ENCODE assay signal across 8 cellular contexts in the genomic region with DNA sequence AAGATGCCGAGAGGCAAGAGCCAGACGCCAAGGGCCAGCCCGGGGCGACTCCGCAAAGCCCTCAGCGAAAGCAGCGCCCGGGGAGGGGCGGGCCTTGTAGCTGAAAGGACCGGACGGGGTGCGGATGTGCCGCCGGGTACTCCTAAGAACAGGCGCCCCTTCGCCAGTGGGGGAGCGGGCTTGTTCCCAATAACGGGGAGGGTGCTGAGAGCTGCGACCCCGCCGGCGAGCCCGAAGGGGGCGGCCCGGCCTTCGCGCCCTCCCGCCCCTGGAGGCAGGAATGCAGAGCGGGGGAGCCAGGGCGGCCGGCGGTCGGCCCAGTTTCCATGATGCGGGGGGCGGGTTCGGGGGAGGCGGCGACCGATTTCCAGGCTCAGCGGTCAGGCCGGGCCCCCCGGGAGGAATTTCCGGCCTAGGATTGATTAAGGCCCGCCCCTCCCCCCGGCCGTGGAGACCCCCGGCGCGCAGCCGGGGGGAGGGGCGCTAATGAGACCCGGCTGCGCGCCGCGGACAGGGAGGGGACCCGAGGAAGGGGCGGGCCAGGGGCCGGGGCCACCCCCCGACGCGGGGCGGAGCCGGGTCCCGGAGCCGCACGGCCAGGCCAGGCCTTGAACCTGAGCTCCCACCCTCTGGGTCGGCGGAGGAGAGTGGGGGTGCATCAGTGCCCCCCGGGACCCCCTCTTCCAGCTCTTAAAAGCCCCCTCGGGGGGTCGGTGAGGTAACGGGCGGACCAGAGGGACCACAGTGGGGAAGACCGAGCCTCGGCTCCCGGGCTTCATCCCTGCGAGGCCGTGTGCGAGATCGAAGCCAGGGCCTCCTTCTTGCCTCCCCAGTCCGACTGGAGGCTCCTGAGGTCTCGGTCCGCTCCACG. TPM values are rescaled to one million over a fixed set of nuclear protein-coding genes. Genes with fewer than 3 reads are reported as not detected.
DNase-seq lines count a peak whose midpoint lies in the region; ATAC-seq and TF ChIP-seq lines count a peak whose summit lies in the region.

No MANE protein-coding gene starts in this region.

- DNase-seq in GM12865 (ENCODE audit: low read depth) (peak; percentile 63), foreskin fibroblast (peak; percentile 57 to 90), neuronal stem cell (ENCODE audit: low spot score) (peak; percentile 74), tibial nerve (ENCODE audit: low spot score in 2 of 2) (peak; percentile 74 to 82), NCI-H1694 (lab: John Stamatoyannopoulos, UW) (no peak)
- peak; percentile 32 for DNase-seq in activated effector memory CD4-positive, alpha-beta T cell treated with Interleukin-2 at 50 U/mL for 16 hours

- H2AK5ac ChIP-seq in neuronal stem cell (ENCODE audit: low read depth, low read length): peak overlapping the region; percentile 98

- H3K27ac ChIP-seq in neuronal stem cell (replicated peaks; ENCODE audit: low read length): no peak overlapping the region
- H3K27ac ChIP-seq in tibial nerve: peak overlapping the region; percentile 90 to 96 (median 92)

- peak overlapping the region; percentile 97 for H2AFZ ChIP-seq in neuronal stem cell (ENCODE audit: low read length)

- H3K79me1 ChIP-seq in neuronal stem cell (ENCODE audit: low read depth, low read length): peaks cover 6% of the 10 kb centered on the region

- H3K4me1 ChIP-seq in neuronal stem cell (ENCODE audit: control insufficient read depth in 2 of 2, insufficient read depth in 1 of 2, low read depth in 1 of 2, low read length in 2 of 2): peaks cover 6 to 7% of the 10 kb centered on the region in 2 donors
- peaks cover 0 to 38% (median 15%) of the 10 kb centered on the region in 4 donors for H3K4me1 ChIP-seq in tibial nerve

- peak overlapping the region; percentile 97 for H3K23ac ChIP-seq in neuronal stem cell (ENCODE audit: low read depth, low read length, poor library complexity)

- H2BK120ac ChIP-seq in neuronal stem cell (ENCODE audit: low read depth, low read length): no peak overlapping the region

- H3K27me3 ChIP-seq in neuronal stem cell (ENCODE audit: control insufficient read depth in 3 of 3, insufficient read depth in 3 of 3, low read depth in 1 of 3, low read length in 3 of 3) (peaks cover 0 to 43% (median 24%) of the 10 kb centered on the region in 3 experiments), tibial nerve (peaks cover 0 to 32% of the 10 kb centered on the region in 2 donors)

- WGBS in neuronal stem cell (ENCODE audit: extremely low coverage in 2 of 2, insufficient read length in 2 of 2, insufficient replicate concordance in 1 of 2), 2 donors: no CpG with 5 or more reads among the region's 85 CpGs
- WGBS in tibial nerve, 2 donors: 1 to 3% methylated on average over 21 to 39 of the region's 85 CpGs

- H3K18ac ChIP-seq in neuronal stem cell (ENCODE audit: low read length): peak overlapping the region; percentile 97

- H3K4me3 ChIP-seq in GM12865 (ENCODE audit: low read depth, low read length) (peak overlapping the region; percentile 58), foreskin fibroblast (ENCODE audit: low read depth in 1 of 2, low read length in 2 of 2) (peak overlapping the region; percentile 75 to 79), neuronal stem cell (ENCODE audit: low read length in 2 of 2) (peak overlapping the region; percentile 45 to 84), tibial nerve (peak overlapping the region; percentile 64 to 76 (median 70))

- H2BK5ac ChIP-seq in neuronal stem cell (ENCODE audit: low read length): peak overlapping the region; percentile 75

- peak overlapping the region; percentile 98 for H2BK15ac ChIP-seq in neuronal stem cell (ENCODE audit: low read length)

- no peak overlapping the region for H3K4ac ChIP-seq in neuronal stem cell (ENCODE audit: low read length)

- ATAC-seq in GM19328 (IDR thresholded peaks at IDR 0.05; ENCODE audit: unreplicated experiment): no peak

- peak overlapping the region; percentile 77 for H3K9ac ChIP-seq in neuronal stem cell (ENCODE audit: low read depth, low read length, poor library complexity)

- H4K91ac ChIP-seq in neuronal stem cell (ENCODE audit: low read depth, low read length, poor library complexity): no peak overlapping the region

- no peak overlapping the region for H4K8ac ChIP-seq in neuronal stem cell (ENCODE audit: low read depth, low read length)

- TF ChIP-seq CTCF in GM12865 (IDR thresholded peaks at IDR 0.05; ENCODE audit: insufficient read depth, low read depth, low read length, missing control alignments) (no peak), foreskin fibroblast (IDR thresholded peaks at IDR 0.05; ENCODE audit: low read depth, low read length) (peak; percentile 72), tibial nerve (IDR thresholded peaks at IDR 0.05) (peak; percentile 53 to 100 (median 90))

- H3K9me3 ChIP-seq in neuronal stem cell (replicated peaks in 1 of 2; ENCODE audit: control insufficient read depth in 2 of 2, insufficient read depth in 1 of 2, low read depth in 1 of 2, low read length in 2 of 2) (no peaks in the 10 kb centered on the region), tibial nerve (no peaks in the 10 kb centered on the region)

- H3K4me2 ChIP-seq in neuronal stem cell (ENCODE audit: insufficient read depth, low read length, poor library complexity, severe bottlenecking): peak overlapping the region; percentile 99

- peak overlapping the region; percentile 90 for H2BK12ac ChIP-seq in neuronal stem cell (ENCODE audit: low read length)

- H3K14ac ChIP-seq in neuronal stem cell (ENCODE audit: low read length): peak overlapping the region; percentile 56

- no peaks in the 10 kb centered on the region for H3K36me3 ChIP-seq in neuronal stem cell (replicated peaks in 1 of 2; ENCODE audit: control insufficient read depth in 2 of 2, insufficient read depth in 2 of 2, low read length in 2 of 2)
- no peaks in the 10 kb centered on the region for H3K36me3 ChIP-seq in tibial nerve

- TF ChIP-seq POLR2A in tibial nerve (IDR thresholded peaks at IDR 0.05): peak; percentile 59 to 87

- TF ChIP-seq EP300 in tibial nerve (IDR thresholded peaks at IDR 0.05): peak; percentile 19 to 89

TF ChIP-seq in PFSK-1, 5 proteins besides CTCF, POLR2A, EP300 and RAD21:
- TF ChIP-seq FOXP2 (optimal IDR thresholded peaks at IDR 0.05; ENCODE audit: borderline replicate concordance, extremely low read depth, extremely low read length, insufficient read depth) (peak; percentile 1), SIN3A (IDR thresholded peaks at IDR 0.05; ENCODE audit: borderline replicate concordance, insufficient read depth, low read length) (no peak)
TF ChIP-seq in PFSK-1: peak in this region for 1.

RNA-seq across cellular contexts. Expression of a gene that starts 0.9 kb away (rescaled TPM):
- polyA plus RNA-seq in PFSK-1 (2012; ENCODE audit: insufficient read length, low read depth): not detected
- polyA plus RNA-seq in neuronal stem cell (2013, experiment 1 of 2): 0.91 TPM
- polyA plus RNA-seq in neuronal stem cell (2013, experiment 2 of 2): 1.1 TPM
- 10 to 100 TPM; 16.1 to 27.7 (median 22.6) TPM for total RNA-seq in tibial nerve

RNA-seq across cellular contexts. Expression of a gene that starts 57.1 kb away (rescaled TPM):
- 88.6 TPM for polyA plus RNA-seq in PFSK-1 (2012; ENCODE audit: insufficient read length, low read depth)
- polyA plus RNA-seq in neuronal stem cell (2013, experiment 1 of 2): 111 TPM
- 113 TPM for polyA plus RNA-seq in neuronal stem cell (2013, experiment 2 of 2)
- 10 to 100 TPM; 63.4 to 75.9 (median 69.1) TPM for total RNA-seq in tibial nerve
